In genomic region chr14:68961781-68962584, GRCh38 we compare ENCODE assay signal across 10 cellular contexts. TPM values are rescaled to one million over a fixed set of nuclear protein-coding genes. Genes with fewer than 3 reads are reported as not detected.
DNase-seq lines count a peak whose midpoint lies in the region; ATAC-seq and TF ChIP-seq lines count a peak whose summit lies in the region.
"Had no signal": no experiment of that assay in that cellular context is flagged by ENCODE, and none has a peak within 500 bp of the region (broad histone marks: within the 10 kb centered on the region; RNA-seq: fewer than 3 reads in every experiment).

No MANE protein-coding gene starts in this region.

- peaks cover 24% of the 10 kb centered on the region for H3K36me3 Mint-ChIP-seq in HFFc6 (ENCODE audit: low read depth)

- H3K4me1 Mint-ChIP-seq in HFFc6 (ENCODE audit: low read depth), result peaks cover 100% of the 10 kb centered on the region

- intact Hi-C loops in adrenal gland (cut with DNase I), result loop anchor here in 1 of 2 donors (5.0 kb wide), 1 partner anchor 1200 kb away; no protein-coding TSS in a partner anchor

- peaks cover 11% of the 10 kb centered on the region for H3K27me3 Mint-ChIP-seq in HFFc6 (ENCODE audit: insufficient read depth)

- H3K27me3 ChIP-seq in ACC112 (ENCODE audit: insufficient read depth, low read length) (no peaks in the 10 kb centered on the region), adrenal gland (no peaks in the 10 kb centered on the region)

- H3K9me3 ChIP-seq in adrenal gland (replicated peaks in 1 of 3), result no peaks in the 10 kb centered on the region
- H3K9me3 ChIP-seq: HAP-1 had no signal

- H2AFZ ChIP-seq in ACC112 (ENCODE audit: low read length, unreplicated experiment), result no peak overlapping the region

- H3K4me3 Mint-ChIP-seq in HFFc6, result peak overlapping the region; percentile 22; the same call in 1 of the 2 replicates

- no peaks in the 10 kb centered on the region for H3K9me3 Mint-ChIP-seq in HFFc6

- peaks cover 82% of the 10 kb centered on the region for H3K4me1 ChIP-seq in ACC112 (ENCODE audit: control insufficient read depth, insufficient read depth, low read length, unreplicated experiment)
- H3K4me1 ChIP-seq in adrenal gland (replicated peaks in 1 of 2), result peaks cover 33 to 52% of the 10 kb centered on the region in 2 donors
- H3K4me1 ChIP-seq: HAP-1 had no signal

- WGBS in adrenal gland, 4 donors, result 58 to 74% (median 62%) methylated on average over 8 to 16 of the region's 16 CpGs

- H3K4me3 ChIP-seq in ACC112 (ENCODE audit: low read depth, low read length), result no peak overlapping the region
- no peak overlapping the region for H3K4me3 ChIP-seq in adrenal gland
- H3K4me3 ChIP-seq: HAP-1 had no signal

- peaks cover 100% of the 10 kb centered on the region for H3K79me2 ChIP-seq in ACC112 (ENCODE audit: control insufficient read depth, insufficient read depth, low read length, unreplicated experiment)

- H3K27ac ChIP-seq in ACC112 (ENCODE audit: low read depth, low read length) (peak overlapping the region; percentile 28; the same call in 1 of the 2 replicates), adrenal gland (peak overlapping the region in 2 of 5 donors; percentile 11 to 62)

- 0 out of 2 replicates have a peak, but pooled peaks cover 2% of the 10 kb centered on the region for H3K36me3 ChIP-seq in ACC112 (ENCODE audit: insufficient read depth, low read length)
- H3K36me3 ChIP-seq in adrenal gland (replicated peaks in 1 of 2), result no peaks in the 10 kb centered on the region

- TF ChIP-seq POLR2A in adrenal gland (IDR thresholded peaks at IDR 0.05), result no peak

- TF ChIP-seq CTCF in HFFc6 (IDR thresholded peaks at IDR 0.05), result no peak
- no peak for TF ChIP-seq CTCF in adrenal gland (IDR thresholded peaks at IDR 0.05)

- no peak for ATAC-seq in GM21423 (IDR thresholded peaks at IDR 0.05; ENCODE audit: unreplicated experiment)
- ATAC-seq: left lobe of liver had no signal

- H3K27ac Mint-ChIP-seq in HFFc6, result peak overlapping the region; percentile 74

- DNase-seq in HFFc6 (no peak), adrenal gland (peak; percentile 57 to 86 (median 69)), left kidney (ENCODE audit: low read depth, low spot score) (peak; percentile 96), activated T-cell treated with anti-CD3 and anti-CD28 coated beads for 4 hours (no peak)
- DNase-seq in activated effector memory CD4-positive, alpha-beta T cell treated with Interleukin-2 at 50 U/mL for 16 hours, result no peak
- DNase-seq in activated CD8-positive, alpha-beta memory T cell treated with anti-CD3 and anti-CD28 coated beads, Interleukin-2, amount 50 U/mL, for 48 hours, result no peak

RNA-seq across cellular contexts. Expression of gene ACTN1, which starts 17.1 kb away (rescaled TPM):
- 100 to 1,000 TPM; 749 to 847 (median 825) TPM for total RNA-seq in HFFc6 (2021; fragmentation: NEBNext Ultra II Directional; extraction: Animal tissue kit (Norgen Biotek cat#: 25700))
- 100 to 1,000 TPM in 4 of 8 donors, 10 to 100 TPM in 4; 67.0 to 180 (median 98.9) TPM for total RNA-seq in adrenal gland
- 10 to 100 TPM; 50.5 to 61.3 (median 55.7) TPM for polyA plus RNA-seq in adrenal gland

Comparison
In these comparisons a context has a peak if more than half of its experiments do, and no peak if none do; other contexts are left out.
1. DNase-seq: peak in adrenal gland (7 of 7) and left kidney (single experiment); none in HFFc6 (single experiment), activated effector memory CD4-positive, alpha-beta T cell treated with Interleukin-2 at 50 U/mL for 16 hours (single experiment), activated CD8-positive, alpha-beta memory T cell treated with anti-CD3 and anti-CD28 coated beads, Interleukin-2, amount 50 U/mL, for 48 hours (single experiment) and activated T-cell treated with anti-CD3 and anti-CD28 coated beads for 4 hours (single experiment).
2. RNA of gene ACTN1, which starts 17.1 kb away (total RNA-seq): 749 to 847 TPM in HFFc6; 67.0 to 180 TPM in adrenal gland; every median in the first group is over 4 times any median in the second.